In genomic region chr13:100673831-100674362, GRCh38 we compare ENCODE assay signal across 8 cellular contexts. TPM values are rescaled to one million over a fixed set of nuclear protein-coding genes. Genes with fewer than 3 reads are reported as not detected.
DNase-seq lines count a peak whose midpoint lies in the region; ATAC-seq and TF ChIP-seq lines count a peak whose summit lies in the region.

No MANE protein-coding gene starts in this region.

- no peak for TF ChIP-seq CTCF in liver (IDR thresholded peaks at IDR 0.05; ENCODE audit: low read depth, low read length, missing input control)

- under 1% methylated on average over 50 of the region's 50 CpGs for WGBS in liver

- DNase-seq in NK-92 treated with Interleukin-12 subunit alpha and Interleukin-12 subunit beta, amount 100 ng/mL, for 24 hours (lab: John Stamatoyannopoulos, UW) = peak; percentile 40
- DNase-seq in NK-92 (lab: John Stamatoyannopoulos, UW; ENCODE audit: unreplicated experiment) (no peak), NCI-H128 (lab: John Stamatoyannopoulos, UW; ENCODE audit: unreplicated experiment) (peak; percentile 9), dermis blood vessel endothelial cell (peak; percentile 91)
- peak; percentile 42 for DNase-seq in activated CD4-positive, alpha-beta T cell treated with anti-CD3 and anti-CD28 coated beads for 48 hours
- DNase-seq in stimulated activated CD4-positive, alpha-beta T cell treated with anti-CD3 and anti-CD28 coated beads, Interleukin-4, amount 100 ng/mL, for 4 hours = peak; percentile 13 to 59

- H3K36me3 ChIP-seq in liver (ENCODE audit: control insufficient read depth in 4 of 4, insufficient read depth in 3 of 4, low read depth in 1 of 4, low read length in 3 of 4) = peaks cover 0 to 2% (median under 1%) of the 10 kb centered on the region in 4 donors

- H3K4me1 ChIP-seq in liver (ENCODE audit: control insufficient read depth in 4 of 4, insufficient read depth in 4 of 4, low read length in 3 of 4) = peaks cover 7 to 21% (median 14%) of the 10 kb centered on the region in 4 donors

- ATAC-seq in HG02798 (IDR thresholded peaks at IDR 0.05; ENCODE audit: poor library complexity, unreplicated experiment) = peak; percentile 16

- H3K9me3 ChIP-seq in liver (ENCODE audit: control insufficient read depth in 4 of 4, low read length in 3 of 4) = no peaks in the 10 kb centered on the region

- peak in 1 of 2 donors; percentile 5 for TF ChIP-seq RAD21 in liver (IDR thresholded peaks at IDR 0.05)

- no peaks in the 10 kb centered on the region for H3K27me3 ChIP-seq in liver (ENCODE audit: control insufficient read depth in 4 of 4, insufficient read depth in 4 of 4, low read length in 3 of 4)

- H3K9ac ChIP-seq in liver (ENCODE audit: low read depth in 1 of 2, low read length in 2 of 2) = peak overlapping the region in 1 of 2 donors; percentile 62

- H3K27ac ChIP-seq in liver (ENCODE audit: low read depth in 1 of 2, low read length in 2 of 2) = peak overlapping the region; percentile 40 to 54

- H3K4me3 ChIP-seq in liver (ENCODE audit: low read depth in 1 of 3, low read length in 3 of 3) = peak overlapping the region; percentile 68 to 91 (median 70)

TF ChIP-seq in liver, 16 proteins besides CTCF, POLR2A, EP300 and RAD21:
- no peak for TF ChIP-seq HNF4G (IDR thresholded peaks at IDR 0.05)
- peak; percentile 59 to 72 for TF ChIP-seq JUND (IDR thresholded peaks at IDR 0.05)
- TF ChIP-seq REST (IDR thresholded peaks at IDR 0.05) = no peak

RNA-seq across cellular contexts. Expression of gene TMTC4, which starts 0.7 kb away (rescaled TPM):
- total RNA-seq in dermis blood vessel endothelial cell (20.1 and 44.8 TPM in 2 replicates), liver (10 to 100 TPM; 17.1 to 26.4 TPM)
- 1 to 10 TPM; 7.3 to 7.4 TPM for polyA plus RNA-seq in liver
